In genomic region chr10:71715860-71716259, GRCh38 we compare ENCODE assay signal across 20 cellular contexts. TPM values are rescaled to one million over a fixed set of nuclear protein-coding genes. Genes with fewer than 3 reads are reported as not detected.
DNase-seq lines count a peak whose midpoint lies in the region; ATAC-seq lines count a peak whose summit lies in the region.
"Had no signal": no experiment of that assay in that cellular context is flagged by ENCODE, and none has a peak within 500 bp of the region (broad histone marks: within the 10 kb centered on the region; RNA-seq: fewer than 3 reads in every experiment).

No MANE protein-coding gene starts in this region.

- peak overlapping the region; percentile 69 for H3K27ac ChIP-seq in CD4-positive, alpha-beta memory T cell (ENCODE audit: low read depth, low read length)
- no peak overlapping the region for H3K27ac ChIP-seq in neuronal stem cell (replicated peaks; ENCODE audit: low read length)
- H3K27ac ChIP-seq: cardiac muscle cell had no signal

- peaks cover 68% of the 10 kb centered on the region for H3K4me1 ChIP-seq in CD4-positive, alpha-beta memory T cell (ENCODE audit: insufficient read depth, low read length)
- peaks cover 0 to 22% of the 10 kb centered on the region in 2 donors for H3K4me1 ChIP-seq in neuronal stem cell (ENCODE audit: control insufficient read depth in 2 of 2, insufficient read depth in 1 of 2, low read depth in 1 of 2, low read length in 2 of 2)

- H4K91ac ChIP-seq in neuronal stem cell (ENCODE audit: low read depth, low read length, poor library complexity) = no peak overlapping the region

- H3K4me3 ChIP-seq in CD4-positive, alpha-beta memory T cell (ENCODE audit: low read length in 2 of 2) = no peak overlapping the region
- no peak overlapping the region for H3K4me3 ChIP-seq in neuronal stem cell (ENCODE audit: low read length in 2 of 2)
- H3K4me3 ChIP-seq: cardiac muscle cell, prostate gland, skin epidermis, stomach had no signal

- DNase-seq in activated CD4-positive, alpha-beta memory T cell treated with anti-CD3 and anti-CD28 coated beads for 36 hours = no peak
- no peak for DNase-seq in activated CD4-positive, alpha-beta memory T cell treated with anti-CD3 and anti-CD28 coated beads, Interleukin-2, amount 10 ng/mL, durations not matched to agents 7 days and 5 days
- peak in 1 of 5 donors; percentile 12 for DNase-seq in CD4-positive, alpha-beta memory T cell
- DNase-seq in central memory CD8-positive, alpha-beta T cell (ENCODE audit: low spot score in 2 of 2) = no peak
- DNase-seq in neuronal stem cell (ENCODE audit: low spot score) (no peak), DMS53 (lab: John Stamatoyannopoulos, UW) (no peak), globus pallidus (ENCODE audit: low spot score) (no peak), SIG-M5 treated with dmso at 0.1 percent for 504 hours (lab: John Stamatoyannopoulos, UW; ENCODE audit: unreplicated experiment) (no peak)
- DNase-seq: erythroblast, foreskin fibroblast, NCI-H1048, NCI-H187 treated with DMSO at 0.1 percent for 48 hours, stomach, T-helper 9 cell had no signal

- intact Hi-C loops in activated CD4-positive, alpha-beta memory T cell treated with anti-CD3 and anti-CD28 coated beads for 36 hours (cut with micrococcal nuclease) = no loop called here
- intact Hi-C loops in CD4-positive, alpha-beta memory T cell (cut with micrococcal nuclease) = no loop called here

- CTCF ChIA-PET in activated CD4-positive, alpha-beta memory T cell treated with anti-CD3 and anti-CD28 coated beads for 36 hours (lab: Charles Lee) = interaction anchor here (1.4 to 6.5 kb wide), 4 partner anchors 9 to 57 kb away, joined by 5 to 31 read pairs (median 10); partner anchors contain the start of gene VSIR
- CTCF ChIA-PET in activated CD4-positive, alpha-beta memory T cell treated with anti-CD3 and anti-CD28 coated beads, Interleukin-2, amount 10 ng/mL, durations not matched to agents 7 days and 5 days (lab: Charles Lee) = interaction anchor here (1.5 to 1.9 kb wide), 2 partner anchors 10 to 21 kb away, joined by 5 read pairs; no protein-coding TSS in a partner anchor
- CTCF ChIA-PET in CD4-positive, alpha-beta memory T cell (lab: Charles Lee; ENCODE audit: partially characterized antibody) = interaction anchor here (1.0 to 16.2 kb wide), 7 partner anchors 8 to 58 kb away, joined by 3 to 177 read pairs (median 17); partner anchors contain the start of gene VSIR

- H2BK120ac ChIP-seq in neuronal stem cell (ENCODE audit: low read depth, low read length) = no peak overlapping the region

- H3K4me2 ChIP-seq in neuronal stem cell (ENCODE audit: insufficient read depth, low read length, poor library complexity, severe bottlenecking) = no peak overlapping the region

- no peak overlapping the region for H4K8ac ChIP-seq in neuronal stem cell (ENCODE audit: low read depth, low read length)

- H3K27me3 Mint-ChIP-seq in activated CD4-positive, alpha-beta memory T cell treated with anti-CD3 and anti-CD28 coated beads for 36 hours = no peaks in the 10 kb centered on the region
- H3K27me3 Mint-ChIP-seq in activated CD4-positive, alpha-beta memory T cell treated with anti-CD3 and anti-CD28 coated beads, Interleukin-2, amount 10 ng/mL, durations not matched to agents 7 days and 5 days = no peaks in the 10 kb centered on the region
- H3K27me3 Mint-ChIP-seq in CD4-positive, alpha-beta memory T cell = no peaks in the 10 kb centered on the region
- H3K27me3 Mint-ChIP-seq in central memory CD8-positive, alpha-beta T cell = no peaks in the 10 kb centered on the region

- peak overlapping the region; percentile 34 for H3K9ac ChIP-seq in neuronal stem cell (ENCODE audit: low read depth, low read length, poor library complexity)

- POLR2A ChIA-PET in activated CD4-positive, alpha-beta memory T cell treated with anti-CD3 and anti-CD28 coated beads for 36 hours (lab: Charles Lee) = interaction anchor here (2.0 kb wide), 1 partner anchor 53 kb away, joined by 5 read pairs; no protein-coding TSS in a partner anchor
- POLR2A ChIA-PET in activated CD4-positive, alpha-beta memory T cell treated with anti-CD3 and anti-CD28 coated beads, Interleukin-2, amount 10 ng/mL, durations not matched to agents 7 days and 5 days (lab: Charles Lee) = interaction anchor here (1.0 to 2.1 kb wide), 4 partner anchors 10 to 27 kb away, joined by 3 to 5 read pairs (median 3); no protein-coding TSS in a partner anchor
- POLR2A ChIA-PET in CD4-positive, alpha-beta memory T cell (lab: Charles Lee; ENCODE audit: partially characterized antibody) = interaction anchor here (0.7 to 35.3 kb wide), 5 partner anchors 12 to 57 kb away, joined by 3 to 1191 read pairs (median 62); partner anchors contain the start of gene VSIR

- no peak overlapping the region for H2AK5ac ChIP-seq in neuronal stem cell (ENCODE audit: low read depth, low read length)

- no peaks in the 10 kb centered on the region for H3K36me3 Mint-ChIP-seq in activated CD4-positive, alpha-beta memory T cell treated with anti-CD3 and anti-CD28 coated beads for 36 hours
- no peaks in the 10 kb centered on the region for H3K36me3 Mint-ChIP-seq in activated CD4-positive, alpha-beta memory T cell treated with anti-CD3 and anti-CD28 coated beads, Interleukin-2, amount 10 ng/mL, durations not matched to agents 7 days and 5 days (ENCODE audit: low read depth)
- no peaks in the 10 kb centered on the region for H3K36me3 Mint-ChIP-seq in CD4-positive, alpha-beta memory T cell
- peaks cover 2% of the 10 kb centered on the region for H3K36me3 Mint-ChIP-seq in central memory CD8-positive, alpha-beta T cell (ENCODE audit: insufficient read depth)

- peak overlapping the region; percentile 63 for H3K14ac ChIP-seq in neuronal stem cell (ENCODE audit: low read length)

- H3K18ac ChIP-seq in neuronal stem cell (ENCODE audit: low read length) = peak overlapping the region; percentile 52

- no peaks in the 10 kb centered on the region for H3K27me3 ChIP-seq in CD4-positive, alpha-beta memory T cell (ENCODE audit: insufficient read depth, low read length)
- H3K27me3 ChIP-seq in neuronal stem cell (ENCODE audit: control insufficient read depth in 3 of 3, insufficient read depth in 3 of 3, low read depth in 1 of 3, low read length in 3 of 3) = peaks cover 0 to 20% (median 0%) of the 10 kb centered on the region in 3 experiments
- H3K27me3 ChIP-seq: cardiac muscle cell, stomach, upper lobe of left lung had no signal

- no peak overlapping the region for H2BK12ac ChIP-seq in neuronal stem cell (ENCODE audit: low read length)

- ATAC-seq in central memory CD8-positive, alpha-beta T cell (replicated peaks; ENCODE audit: extremely low read depth, poor library complexity, severe bottlenecking) = no peak

- peak overlapping the region; percentile 41 for H2BK15ac ChIP-seq in neuronal stem cell (ENCODE audit: low read length)

- H3K79me1 ChIP-seq in neuronal stem cell (ENCODE audit: low read depth, low read length) = peaks cover 2% of the 10 kb centered on the region

- H2BK5ac ChIP-seq in neuronal stem cell (ENCODE audit: low read length) = no peak overlapping the region

- H3K4ac ChIP-seq in neuronal stem cell (ENCODE audit: low read length) = peak overlapping the region; percentile 86

- H3K36me3 ChIP-seq in CD4-positive, alpha-beta memory T cell (ENCODE audit: insufficient read depth, low read length) = no peaks in the 10 kb centered on the region
- no peaks in the 10 kb centered on the region for H3K36me3 ChIP-seq in neuronal stem cell (replicated peaks in 1 of 2; ENCODE audit: control insufficient read depth in 2 of 2, insufficient read depth in 2 of 2, low read length in 2 of 2)
- H3K36me3 ChIP-seq: cardiac muscle cell, prostate gland, stomach, upper lobe of left lung had no signal

- peaks cover 43% of the 10 kb centered on the region for H3K4me1 Mint-ChIP-seq in activated CD4-positive, alpha-beta memory T cell treated with anti-CD3 and anti-CD28 coated beads for 36 hours (ENCODE audit: low read depth)
- peaks cover 47% of the 10 kb centered on the region for H3K4me1 Mint-ChIP-seq in activated CD4-positive, alpha-beta memory T cell treated with anti-CD3 and anti-CD28 coated beads, Interleukin-2, amount 10 ng/mL, durations not matched to agents 7 days and 5 days
- peaks cover 25 to 75% (median 53%) of the 10 kb centered on the region in 4 donors for H3K4me1 Mint-ChIP-seq in CD4-positive, alpha-beta memory T cell
- peaks cover 43% of the 10 kb centered on the region for H3K4me1 Mint-ChIP-seq in central memory CD8-positive, alpha-beta T cell

- peak overlapping the region; percentile 40 for H3K23ac ChIP-seq in neuronal stem cell (ENCODE audit: low read depth, low read length, poor library complexity)

- no CpG with 5 or more reads among the region's 20 CpGs for WGBS in neuronal stem cell (ENCODE audit: extremely low coverage in 2 of 2, insufficient read length in 2 of 2, insufficient replicate concordance in 1 of 2), 2 donors

- peak overlapping the region; percentile 76 for H3K27ac Mint-ChIP-seq in activated CD4-positive, alpha-beta memory T cell treated with anti-CD3 and anti-CD28 coated beads for 36 hours
- no peak overlapping the region for H3K27ac Mint-ChIP-seq in activated CD4-positive, alpha-beta memory T cell treated with anti-CD3 and anti-CD28 coated beads, Interleukin-2, amount 10 ng/mL, durations not matched to agents 7 days and 5 days
- peak overlapping the region; percentile 53 to 92 (median 88) for H3K27ac Mint-ChIP-seq in CD4-positive, alpha-beta memory T cell
- peak overlapping the region; percentile 98 for H3K27ac Mint-ChIP-seq in central memory CD8-positive, alpha-beta T cell (ENCODE audit: low read depth)

- no peak overlapping the region for H2AFZ ChIP-seq in neuronal stem cell (ENCODE audit: low read length)

- H3K9me3 ChIP-seq in CD4-positive, alpha-beta memory T cell (ENCODE audit: control insufficient read depth in 1 of 2, low read length in 2 of 2) = no peaks in the 10 kb centered on the region
- no peaks in the 10 kb centered on the region for H3K9me3 ChIP-seq in neuronal stem cell (replicated peaks in 1 of 2; ENCODE audit: control insufficient read depth in 2 of 2, insufficient read depth in 1 of 2, low read depth in 1 of 2, low read length in 2 of 2)
- H3K9me3 ChIP-seq: prostate gland, stomach, upper lobe of left lung had no signal

- H3K9me3 Mint-ChIP-seq in activated CD4-positive, alpha-beta memory T cell treated with anti-CD3 and anti-CD28 coated beads for 36 hours = no peaks in the 10 kb centered on the region
- no peaks in the 10 kb centered on the region for H3K9me3 Mint-ChIP-seq in activated CD4-positive, alpha-beta memory T cell treated with anti-CD3 and anti-CD28 coated beads, Interleukin-2, amount 10 ng/mL, durations not matched to agents 7 days and 5 days
- no peaks in the 10 kb centered on the region for H3K9me3 Mint-ChIP-seq in CD4-positive, alpha-beta memory T cell
- H3K9me3 Mint-ChIP-seq in central memory CD8-positive, alpha-beta T cell = no peaks in the 10 kb centered on the region

- peak overlapping the region; percentile 35 for H3K4me3 Mint-ChIP-seq in activated CD4-positive, alpha-beta memory T cell treated with anti-CD3 and anti-CD28 coated beads for 36 hours
- H3K4me3 Mint-ChIP-seq in activated CD4-positive, alpha-beta memory T cell treated with anti-CD3 and anti-CD28 coated beads, Interleukin-2, amount 10 ng/mL, durations not matched to agents 7 days and 5 days = no peak overlapping the region
- H3K4me3 Mint-ChIP-seq in CD4-positive, alpha-beta memory T cell = peak overlapping the region in 6 of 8 donors; percentile 52 to 93 (median 66)
- no peak overlapping the region for H3K4me3 Mint-ChIP-seq in central memory CD8-positive, alpha-beta T cell

RNA-seq across cellular contexts. Expression of gene C10orf105, which starts 3.7 kb away (rescaled TPM):
- total RNA-seq in activated CD4-positive, alpha-beta memory T cell treated with anti-CD3 and anti-CD28 coated beads for 36 hours = under 1 TPM; 0.63 to 0.76 TPM
- total RNA-seq in activated CD4-positive, alpha-beta memory T cell treated with anti-CD3 and anti-CD28 coated beads, Interleukin-2, amount 10 ng/mL, durations not matched to agents 7 days and 5 days = under 1 TPM; 0.25 to 0.33 TPM
- total RNA-seq in CD4-positive, alpha-beta memory T cell = under 1 TPM; 0.11 to 0.12 TPM
- polyA plus RNA-seq in CD4-positive, alpha-beta memory T cell = under 1 TPM; 0.07 TPM
- polyA plus RNA-seq in neuronal stem cell (2013, experiment 1 of 2) = 1.4 TPM
- polyA plus RNA-seq in neuronal stem cell (2013, experiment 2 of 2) = 1.3 TPM
- total RNA-seq: LHCN-M2, stomach had no signal
- polyA plus RNA-seq: cardiac muscle cell had no signal

RNA-seq across cellular contexts. Expression of gene VSIR, which starts 57.5 kb away (rescaled TPM):
- 100 to 1,000 TPM; 112 TPM for total RNA-seq in activated CD4-positive, alpha-beta memory T cell treated with anti-CD3 and anti-CD28 coated beads for 36 hours
- 100 to 1,000 TPM; 109 TPM for total RNA-seq in activated CD4-positive, alpha-beta memory T cell treated with anti-CD3 and anti-CD28 coated beads, Interleukin-2, amount 10 ng/mL, durations not matched to agents 7 days and 5 days
- 10 to 100 TPM; 97.8 to 98.4 TPM for total RNA-seq in CD4-positive, alpha-beta memory T cell
- polyA plus RNA-seq in CD4-positive, alpha-beta memory T cell = 100 to 1,000 TPM; 350 to 372 TPM
- 0.29 TPM for polyA plus RNA-seq in neuronal stem cell (2013, experiment 1 of 2)
- polyA plus RNA-seq in neuronal stem cell (2013, experiment 2 of 2) = 0.48 TPM
- polyA plus RNA-seq: neural cell had no signal

Comparison
In these comparisons a context has a peak if more than half of its experiments do, and no peak if none do; other contexts are left out.
1. H3K4me3 Mint-ChIP-seq: peak in activated CD4-positive, alpha-beta memory T cell treated with anti-CD3 and anti-CD28 coated beads for 36 hours (single experiment) and CD4-positive, alpha-beta memory T cell (6 of 8); none in activated CD4-positive, alpha-beta memory T cell treated with anti-CD3 and anti-CD28 coated beads, Interleukin-2, amount 10 ng/mL, durations not matched to agents 7 days and 5 days (single experiment) and central memory CD8-positive, alpha-beta T cell (single experiment).